Comparison of ENCODE assay signal across 19 cellular contexts in the genomic region with DNA sequence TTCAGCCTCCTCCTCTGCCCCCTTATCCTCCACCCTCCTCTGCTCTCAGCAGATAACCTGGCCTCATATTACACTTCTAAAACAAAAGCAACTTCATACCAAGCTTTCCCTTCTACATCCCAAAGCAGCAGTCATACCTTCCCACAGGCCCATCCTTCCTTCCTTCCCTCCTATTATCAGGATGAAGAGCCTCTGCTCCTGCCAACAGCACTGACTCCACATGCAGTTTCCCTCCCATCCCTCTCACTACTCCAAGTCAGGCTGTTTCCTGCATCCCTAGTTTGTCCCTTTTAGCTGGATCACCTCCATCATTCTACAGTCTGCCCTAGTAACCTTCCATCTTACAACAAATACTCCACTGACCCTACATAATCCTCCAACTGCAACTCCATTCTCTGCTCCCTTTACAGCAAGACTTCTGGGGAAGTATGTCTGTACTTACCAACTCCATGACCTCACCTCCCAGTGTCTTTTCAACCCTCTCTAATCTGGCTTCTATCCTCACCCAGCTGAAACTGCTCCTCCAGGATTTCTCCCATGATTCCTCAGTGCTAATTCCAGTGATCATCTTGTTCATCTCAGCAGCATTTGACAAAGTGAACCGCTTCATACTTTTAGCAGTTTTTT. TPM values are rescaled to one million over a fixed set of nuclear protein-coding genes. Genes with fewer than 3 reads are reported as not detected.
DNase-seq lines count a peak whose midpoint lies in the region; ATAC-seq and TF ChIP-seq lines count a peak whose summit lies in the region.
"Had no signal": no experiment of that assay in that cellular context is flagged by ENCODE, and none has a peak within 500 bp of the region (broad histone marks: within the 10 kb centered on the region; RNA-seq: fewer than 3 reads in every experiment).

No MANE protein-coding gene starts in this region.

- in situ Hi-C loops in mammary epithelial cell (cut with MboI; ENCODE audit: low sequenced_read_pairs in 2 of 2), result no loop called here

- 80% methylated on average over 1 of the region's 1 CpG for WGBS in mammary epithelial cell (ENCODE audit: low coverage, missing lambda C conversion rate)

- H3K36me3 Mint-ChIP-seq in MCF 10A (ENCODE audit: insufficient read depth, unreplicated experiment), result no peaks in the 10 kb centered on the region
- no peaks in the 10 kb centered on the region for H3K36me3 Mint-ChIP-seq in natural killer cell treated with Interleukin-12 subunit alpha and Interleukin-12 subunit beta and Interleukin-15 and Interleukin-18, amount 100 ng/mL, for 72 hours
- H3K36me3 Mint-ChIP-seq: T-cell had no signal

- dilution Hi-C loops in mammary epithelial cell (cut with HindIII; ENCODE audit: low sequenced_read_pairs), result loop anchor here (5.0 kb wide), 1 partner anchor 57 kb away; no protein-coding TSS in a partner anchor

- H3K4me1 ChIP-seq in mammary epithelial cell (ENCODE audit: insufficient read depth, low read length), result peaks cover 8% of the 10 kb centered on the region

- intact Hi-C loops in mammary epithelial cell (cut with micrococcal nuclease) (loop anchor here (5.0 kb wide), 1 partner anchor 523 kb away; no protein-coding TSS in a partner anchor), MCF 10A (cut with micrococcal nuclease) (loop anchor here (5.0 to 10.0 kb wide), 2 partner anchors 280 to 1223 kb away; no protein-coding TSS in a partner anchor)

- BruUV-seq in mammary epithelial cell (replicated peaks; lab: Mats Ljungman, UMichigan), result no TSS peak
- no TSS peak for BruUV-seq in MCF 10A (replicated peaks; lab: Mats Ljungman, UMichigan)

- H3K27ac Mint-ChIP-seq in MCF 10A (ENCODE audit: low read depth, unreplicated experiment), result no peak overlapping the region
- no peak overlapping the region for H3K27ac Mint-ChIP-seq in natural killer cell treated with Interleukin-12 subunit alpha and Interleukin-12 subunit beta and Interleukin-15 and Interleukin-18, amount 100 ng/mL, for 72 hours
- H3K27ac Mint-ChIP-seq: T-cell had no signal

- no peaks in the 10 kb centered on the region for H3K36me3 ChIP-seq in mammary epithelial cell (ENCODE audit: insufficient read depth, low read length)
- H3K36me3 ChIP-seq: BLaER1 had no signal

- H3K27me3 ChIP-seq in mammary epithelial cell (ENCODE audit: insufficient read depth, low read length), result no peaks in the 10 kb centered on the region
- H3K27me3 ChIP-seq: BLaER1 had no signal

- H3K9me3 Mint-ChIP-seq in MCF 10A (ENCODE audit: unreplicated experiment), result no peaks in the 10 kb centered on the region
- no peaks in the 10 kb centered on the region for H3K9me3 Mint-ChIP-seq in natural killer cell treated with Interleukin-12 subunit alpha and Interleukin-12 subunit beta and Interleukin-15 and Interleukin-18, amount 100 ng/mL, for 72 hours
- H3K9me3 Mint-ChIP-seq: central memory CD8-positive, alpha-beta T cell; T-cell had no signal

- no peaks in the 10 kb centered on the region for H4K20me1 ChIP-seq in mammary epithelial cell (ENCODE audit: insufficient read depth, low read length)
- H4K20me1 ChIP-seq: BLaER1 had no signal

- no peak overlapping the region for H3K4me3 ChIP-seq in mammary epithelial cell (replicated peaks in 1 of 3; ENCODE audit: insufficient read depth in 1 of 3, low read depth in 2 of 3, low read length in 3 of 3)
- H3K4me3 ChIP-seq: BLaER1 had no signal

- TF ChIP-seq CTCF in mammary epithelial cell (conservative IDR thresholded peaks at IDR 0.05 in 1 of 2, IDR thresholded peaks at IDR 0.05 in 1 of 2; ENCODE audit: extremely low read depth in 1 of 2, insufficient read depth in 1 of 2, low read depth in 1 of 2, low read length in 2 of 2), result no peak
- no peak for TF ChIP-seq CTCF in MCF 10A (IDR thresholded peaks at IDR 0.05; ENCODE audit: unreplicated experiment)

- H3K9ac ChIP-seq in mammary epithelial cell (ENCODE audit: insufficient read depth, low read length), result no peak overlapping the region
- H3K9ac ChIP-seq: BLaER1 had no signal

- CTCF ChIA-PET in mammary epithelial cell (lab: Charles Lee; ENCODE audit: low non-redundant PET), result interaction anchor here (0.7 kb wide), 1 partner anchor 278 kb away, joined by 3 read pairs; no protein-coding TSS in a partner anchor
- CTCF ChIA-PET in MCF 10A (lab: Yijun Ruan, JAX), result interaction anchor here (1.6 kb wide), 1 partner anchor 10 kb away, joined by 4 read pairs; no protein-coding TSS in a partner anchor

- no peak overlapping the region for H3K4me3 Mint-ChIP-seq in MCF 10A (ENCODE audit: unreplicated experiment)
- no peak overlapping the region for H3K4me3 Mint-ChIP-seq in natural killer cell treated with Interleukin-12 subunit alpha and Interleukin-12 subunit beta and Interleukin-15 and Interleukin-18, amount 100 ng/mL, for 72 hours
- H3K4me3 Mint-ChIP-seq: central memory CD8-positive, alpha-beta T cell; T-cell had no signal

- no peak overlapping the region for H3K4me2 ChIP-seq in mammary epithelial cell (ENCODE audit: insufficient read depth, low read depth, low read length)
- H3K4me2 ChIP-seq: BLaER1 had no signal

- H3K27me3 Mint-ChIP-seq in MCF 10A (ENCODE audit: insufficient read depth, unreplicated experiment), result peaks cover 14% of the 10 kb centered on the region
- H3K27me3 Mint-ChIP-seq in natural killer cell treated with Interleukin-12 subunit alpha and Interleukin-12 subunit beta and Interleukin-15 and Interleukin-18, amount 100 ng/mL, for 72 hours, result peaks cover 8 to 23% of the 10 kb centered on the region in 2 donors

- H3K4me1 Mint-ChIP-seq in MCF 10A (ENCODE audit: insufficient read depth, unreplicated experiment), result peaks cover 15% of the 10 kb centered on the region
- H3K4me1 Mint-ChIP-seq in natural killer cell treated with Interleukin-12 subunit alpha and Interleukin-12 subunit beta and Interleukin-15 and Interleukin-18, amount 100 ng/mL, for 72 hours (ENCODE audit: low read depth in 2 of 2), result peaks cover 12 to 16% of the 10 kb centered on the region in 2 donors

- H3K9me3 ChIP-seq in mammary epithelial cell (replicated peaks; ENCODE audit: insufficient read depth, low read length), result no peaks in the 10 kb centered on the region
- H3K9me3 ChIP-seq: BLaER1 had no signal

- peak overlapping the region; percentile 38 for H2AFZ ChIP-seq in mammary epithelial cell (ENCODE audit: low read depth, low read length)

- TF ChIP-seq POLR2A in erythroblast (IDR thresholded peaks at IDR 0.05; ENCODE audit: low read length), result peak; percentile 28

- POLR2A ChIA-PET in MCF 10A (lab: Yijun Ruan, JAX), result no interaction called here

- no peaks in the 10 kb centered on the region for H3K79me2 ChIP-seq in mammary epithelial cell (ENCODE audit: insufficient read depth, low read length)

- no peak overlapping the region for H3K27ac ChIP-seq in mammary epithelial cell (ENCODE audit: insufficient read depth, low read depth, low read length)
- H3K27ac ChIP-seq: BLaER1 had no signal

- ATAC-seq in natural killer cell treated with Interleukin-12 subunit alpha and Interleukin-12 subunit beta and Interleukin-15 and Interleukin-18, amount 100 ng/mL, for 72 hours, result no peak
- no peak for ATAC-seq in HG02610 (IDR thresholded peaks at IDR 0.05; ENCODE audit: unreplicated experiment)
- ATAC-seq: esophagus mucosa, T-cell had no signal

- DNase-seq in mammary epithelial cell (no peak), MCF 10A (ENCODE audit: unreplicated experiment) (no peak), NOMO-1 treated with dmso at 0.1 percent for 144 hours (lab: John Stamatoyannopoulos, UW; ENCODE audit: unreplicated experiment) (peak; percentile 76), erythroblast (lab: John Stamatoyannopoulos, UW) (peak; percentile 60 to 72), T-helper 1 cell (no peak)
- DNase-seq in natural killer cell treated with Interleukin-12 subunit alpha and Interleukin-12 subunit beta and Interleukin-15 and Interleukin-18, amount 100 ng/mL, for 72 hours (ENCODE audit: low spot score), result no peak
- DNase-seq in activated CD4-positive, alpha-beta T cell treated with anti-CD3 and anti-CD28 coated beads, Interleukin-2, amount 50 U/mL, for 48 hours, result no peak
- DNase-seq: activated CD4-positive, alpha-beta T cell treated with anti-CD3 and anti-CD28 coated beads, Interleukin-2, amount 50 U/mL, for 4 hours; amygdala; HCEC 1CT; KBM-7; NCI-H1092 treated with DMSO at 0.1 percent for 48 hours; NCI-H774; stimulated activated CD8-positive, alpha-beta memory T cell treated with anti-CD3 and anti-CD28 coated beads, Interleukin-4, amount 100 ng/mL, for 48 hours; T-cell had no signal

RNA-seq across cellular contexts. Expression of a gene that starts 4.9 kb away (rescaled TPM):
- total RNA-seq in mammary epithelial cell, result 10 to 100 TPM; 18.2 to 19.7 TPM
- 16.9 TPM for polyA plus RNA-seq in mammary epithelial cell
- polyA minus RNA-seq in mammary epithelial cell, result 6.9 TPM
- total RNA-seq in MCF 10A (2022), result 26.1 and 30.9 TPM in 2 replicates
- 10 to 100 TPM; 14.9 to 27.8 TPM for total RNA-seq in natural killer cell treated with Interleukin-12 subunit alpha and Interleukin-12 subunit beta and Interleukin-15 and Interleukin-18, amount 100 ng/mL, for 72 hours

RNA-seq across cellular contexts. Expression of a gene that starts 6.5 kb away (rescaled TPM):
- total RNA-seq in mammary epithelial cell (not detected), MCF 10A (2022) (not detected in 2 replicates)
- polyA plus RNA-seq in mammary epithelial cell, result not detected
- not detected for polyA minus RNA-seq in mammary epithelial cell
- under 1 TPM in 1 of 2 donors, not detected in 1; 0.36 TPM for total RNA-seq in natural killer cell treated with Interleukin-12 subunit alpha and Interleukin-12 subunit beta and Interleukin-15 and Interleukin-18, amount 100 ng/mL, for 72 hours

Comparison
In these comparisons a context has a peak if more than half of its experiments do, and no peak if none do; other contexts are left out.
1. DNase-seq: peak in NOMO-1 treated with dmso at 0.1 percent for 144 hours (single experiment) and erythroblast (2 of 2); none in mammary epithelial cell (single experiment), MCF 10A (single experiment), natural killer cell treated with Interleukin-12 subunit alpha and Interleukin-12 subunit beta and Interleukin-15 and Interleukin-18, amount 100 ng/mL, for 72 hours (single experiment), T-helper 1 cell (0 of 5) and activated CD4-positive, alpha-beta T cell treated with anti-CD3 and anti-CD28 coated beads, Interleukin-2, amount 50 U/mL, for 48 hours (0 of 2).